Comparison of ENCODE assay signal across 1 cellular context in the genomic region with DNA sequence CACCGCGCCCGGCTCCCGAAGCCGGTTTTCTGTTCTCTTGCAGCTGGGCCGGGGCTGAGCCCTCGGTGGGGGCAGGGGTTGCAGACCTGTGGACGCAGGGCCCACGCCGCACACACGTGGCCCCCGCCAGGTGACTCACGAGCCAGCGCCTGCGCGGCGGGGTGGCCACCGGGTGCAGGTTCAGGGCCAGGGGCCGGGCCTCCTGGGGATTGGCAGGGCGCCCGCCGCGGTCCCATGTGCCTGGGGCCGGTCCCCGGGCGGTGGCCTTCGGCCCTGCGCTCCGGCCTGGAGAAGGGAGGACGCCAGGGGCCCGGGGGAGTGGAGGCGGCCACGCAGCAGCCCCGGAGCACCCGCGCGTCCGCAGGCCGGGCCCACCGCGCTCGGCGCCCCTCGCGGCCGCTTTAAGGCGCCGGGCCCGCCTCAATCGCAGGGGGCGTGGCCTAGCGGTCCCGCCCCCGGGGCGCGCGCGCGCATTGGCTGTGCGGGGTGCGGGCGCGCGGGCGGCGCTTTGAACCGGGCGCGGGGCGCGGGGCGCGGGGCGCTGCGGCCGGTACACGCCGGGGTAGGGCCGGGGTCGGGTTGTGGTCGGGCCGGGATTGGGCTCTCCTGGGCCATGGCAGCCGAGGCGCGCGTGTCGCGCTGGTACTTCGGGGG.
TF ChIP-seq lines count a peak whose summit lies in the region.

A gene with protein sequence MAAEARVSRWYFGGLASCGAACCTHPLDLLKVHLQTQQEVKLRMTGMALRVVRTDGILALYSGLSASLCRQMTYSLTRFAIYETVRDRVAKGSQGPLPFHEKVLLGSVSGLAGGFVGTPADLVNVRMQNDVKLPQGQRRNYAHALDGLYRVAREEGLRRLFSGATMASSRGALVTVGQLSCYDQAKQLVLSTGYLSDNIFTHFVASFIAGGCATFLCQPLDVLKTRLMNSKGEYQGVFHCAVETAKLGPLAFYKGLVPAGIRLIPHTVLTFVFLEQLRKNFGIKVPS (plus strand): TSS at position 471 of the 654 bp plus-strand sequence. CDS start 143 bp downstream, at position 614.

TF ChIP-seq in A549, 52 proteins besides CTCF, POLR2A, EP300 and RAD21 (continued from another document):
- TF ChIP-seq JUN (IDR thresholded peaks at IDR 0.05) (peak; percentile 66 to 94; a peak in 4 of 5 replicates), EHF (CRISPR knock-in tag; IDR thresholded peaks at IDR 0.05) (peak; percentile 80; the same call in 1 of the 2 replicates), MAFK (IDR thresholded peaks at IDR 0.05; ENCODE audit: partially characterized antibody) (no peak), CEBPB (IDR thresholded peaks at IDR 0.05) (no peak), GATA3 (IDR thresholded peaks at IDR 0.05; ENCODE audit: borderline replicate concordance) (peak; percentile 39; the same call in 1 of the 2 replicates), RFX5 (IDR thresholded peaks at IDR 0.05) (no peak), HEYL (CRISPR knock-in tag; IDR thresholded peaks at IDR 0.05) (no peak), NR3C1 (IDR thresholded peaks at IDR 0.05) (no peak), RNF2 (IDR thresholded peaks at IDR 0.05; ENCODE audit: borderline replicate concordance, low read depth) (peak; percentile 93; the same call in 1 of the 2 replicates)
- TF ChIP-seq, protein P1, sequence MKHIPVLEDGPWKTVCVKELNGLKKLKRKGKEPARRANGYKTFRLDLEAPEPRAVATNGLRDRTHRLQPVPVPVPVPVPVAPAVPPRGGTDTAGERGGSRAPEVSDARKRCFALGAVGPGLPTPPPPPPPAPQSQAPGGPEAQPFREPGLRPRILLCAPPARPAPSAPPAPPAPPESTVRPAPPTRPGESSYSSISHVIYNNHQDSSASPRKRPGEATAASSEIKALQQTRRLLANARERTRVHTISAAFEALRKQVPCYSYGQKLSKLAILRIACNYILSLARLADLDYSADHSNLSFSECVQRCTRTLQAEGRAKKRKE (CRISPR knock-in tag; IDR thresholded peaks at IDR 0.05; ENCODE audit: low read depth) = peak; percentile 87; the same call in 1 of the 2 replicates
- TF ChIP-seq, protein P2, sequence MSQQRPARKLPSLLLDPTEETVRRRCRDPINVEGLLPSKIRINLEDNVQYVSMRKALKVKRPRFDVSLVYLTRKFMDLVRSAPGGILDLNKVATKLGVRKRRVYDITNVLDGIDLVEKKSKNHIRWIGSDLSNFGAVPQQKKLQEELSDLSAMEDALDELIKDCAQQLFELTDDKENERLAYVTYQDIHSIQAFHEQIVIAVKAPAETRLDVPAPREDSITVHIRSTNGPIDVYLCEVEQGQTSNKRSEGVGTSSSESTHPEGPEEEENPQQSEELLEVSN (IDR thresholded peaks at IDR 0.05; ENCODE audit: borderline replicate concordance, low read depth) = peak; percentile 97; the same call in 1 of the 2 replicates
